In genomic region chr20:32528291-32528891, GRCh38 we compare ENCODE assay signal across 8 cellular contexts. TPM values are rescaled to one million over a fixed set of nuclear protein-coding genes. Genes with fewer than 3 reads are reported as not detected.
DNase-seq lines count a peak whose midpoint lies in the region; ATAC-seq and TF ChIP-seq lines count a peak whose summit lies in the region.

No MANE protein-coding gene starts in this region.

- H3K4me3 Mint-ChIP-seq in activated naive CD4-positive, alpha-beta T cell treated with anti-CD3 and anti-CD28 coated beads, Interleukin-2, amount 50 U/mL, for 24 hours = peak overlapping the region; percentile 66
- peak overlapping the region; percentile 13 for H3K4me3 Mint-ChIP-seq in mesothelial cell of epicardium

- peaks cover 94% of the 10 kb centered on the region for H3K4me1 Mint-ChIP-seq in activated naive CD4-positive, alpha-beta T cell treated with anti-CD3 and anti-CD28 coated beads, Interleukin-2, amount 50 U/mL, for 24 hours
- peaks cover 37% of the 10 kb centered on the region for H3K4me1 Mint-ChIP-seq in mesothelial cell of epicardium

- no peak for TF ChIP-seq CTCF in mesothelial cell of epicardium (IDR thresholded peaks at IDR 0.05; ENCODE audit: unreplicated experiment)

- H3K36me3 Mint-ChIP-seq in activated naive CD4-positive, alpha-beta T cell treated with anti-CD3 and anti-CD28 coated beads, Interleukin-2, amount 50 U/mL, for 24 hours = no peaks in the 10 kb centered on the region
- peaks cover 3% of the 10 kb centered on the region for H3K36me3 Mint-ChIP-seq in mesothelial cell of epicardium

- H3K27me3 Mint-ChIP-seq in activated naive CD4-positive, alpha-beta T cell treated with anti-CD3 and anti-CD28 coated beads, Interleukin-2, amount 50 U/mL, for 24 hours = no peaks in the 10 kb centered on the region
- H3K27me3 Mint-ChIP-seq in mesothelial cell of epicardium (ENCODE audit: low read depth) = no peaks in the 10 kb centered on the region

- ATAC-seq in HG03280 (IDR thresholded peaks at IDR 0.05; ENCODE audit: unreplicated experiment) = no peak
- no peak for ATAC-seq in GM19452 (IDR thresholded peaks at IDR 0.05; ENCODE audit: unreplicated experiment)

- DNase-seq in D341Med (ENCODE audit: low spot score) (peak; percentile 64), NCI-H1105 treated with DMSO at 0.1 percent for 48 hours (lab: John Stamatoyannopoulos, UW) (peak; percentile 93), mesothelial cell of epicardium (ENCODE audit: low spot score in 2 of 2, unreplicated experiment in 2 of 2) (no peak), HK-2 (ENCODE audit: unreplicated experiment) (no peak)
- no peak for DNase-seq in effector CD4-positive, alpha-beta T cell

- H3K9me3 Mint-ChIP-seq in activated naive CD4-positive, alpha-beta T cell treated with anti-CD3 and anti-CD28 coated beads, Interleukin-2, amount 50 U/mL, for 24 hours = no peaks in the 10 kb centered on the region
- H3K9me3 Mint-ChIP-seq in mesothelial cell of epicardium = no peaks in the 10 kb centered on the region

- H3K27ac Mint-ChIP-seq in activated naive CD4-positive, alpha-beta T cell treated with anti-CD3 and anti-CD28 coated beads, Interleukin-2, amount 50 U/mL, for 24 hours = peak overlapping the region; percentile 97
- H3K27ac Mint-ChIP-seq in mesothelial cell of epicardium = peak overlapping the region; percentile 47

RNA-seq across cellular contexts. Expression of gene NOL4L, which starts 56.7 kb away (rescaled TPM):
- total RNA-seq in mesothelial cell of epicardium = 90.6 to 93.7 TPM (median 91.3 TPM) in 3 replicates

Comparison
In these comparisons a context has a peak if more than half of its experiments do, and no peak if none do; other contexts are left out.
1. DNase-seq: peak in D341Med (single experiment) and NCI-H1105 treated with DMSO at 0.1 percent for 48 hours (single experiment); none in mesothelial cell of epicardium (0 of 2), effector CD4-positive, alpha-beta T cell (single experiment) and HK-2 (single experiment).